9 cellular contexts compared by ENCODE assay signal in genomic region chr2:72439892-72440291, GRCh38.
"Had no signal": no experiment of that assay in that cellular context is flagged by ENCODE, and none has a peak within 500 bp of the region (broad histone marks: within the 10 kb centered on the region; RNA-seq: fewer than 3 reads in every experiment).

No MANE protein-coding gene starts in this region.

- H3K4me3 Mint-ChIP-seq: HFFc6 had no signal

- ATAC-seq: HCT116, K562 had no signal

- H3K36me3 ChIP-seq: HAP-1 had no signal

- H3K27ac Mint-ChIP-seq: HFFc6 had no signal

- H3K4me1 ChIP-seq: HAP-1 had no signal

- FAIRE-seq: H54, HTR-8/SVneo, K562 had no signal

- DNase-seq: GOT3, HFFc6, IMR-90, KG1 had no signal

- H3K4me3 ChIP-seq: HAP-1, K562 had no signal
